ENCODE assay signal across 8 cellular contexts in genomic region chr2:88632569-88632968, GRCh38.
"Had no signal": no experiment of that assay in that cellular context is flagged by ENCODE, and none has a peak within 500 bp of the region (broad histone marks: within the 10 kb centered on the region; RNA-seq: fewer than 3 reads in every experiment).

No MANE protein-coding gene starts in this region.

- DNase-seq: GDM1, GF-D8 had no signal

- ATAC-seq: GM12878 had no signal

- H3K4me3 ChIP-seq: GM12878 had no signal

- FAIRE-seq: G401.6, GM12878, GM12891, GM12892, GM18507, GM19239 had no signal
